8 cellular contexts compared by ENCODE assay signal in genomic region chr6:107957165-107957908, GRCh38. TPM values are rescaled to one million over a fixed set of nuclear protein-coding genes. Genes with fewer than 3 reads are reported as not detected.
DNase-seq lines count a peak whose midpoint lies in the region; ATAC-seq, FAIRE-seq and TF ChIP-seq lines count a peak whose summit lies in the region.

No MANE protein-coding gene starts in this region.

- no peak overlapping the region for H3K4ac ChIP-seq in H1 (replicated peaks; ENCODE audit: insufficient read length, low read depth, low read length)

- H3K36me3 Mint-ChIP-seq in activated CD8-positive, alpha-beta T cell treated with anti-CD3 and anti-CD28 coated beads for 36 hours (ENCODE audit: low read depth): peaks cover 27% of the 10 kb centered on the region
- H3K36me3 Mint-ChIP-seq in mesothelial cell of epicardium: peaks cover 5% of the 10 kb centered on the region

- no peak overlapping the region for H2BK15ac ChIP-seq in H1 (ENCODE audit: low read length)

- WGBS in H1 (ENCODE audit: extremely low coverage in 1 of 2, insufficient coverage in 1 of 2, insufficient read length in 1 of 2, insufficient replicate concordance in 2 of 2, low coverage in 1 of 2, low lambda C conversion rate in 2 of 2, missing lambda C conversion rate in 1 of 2), 2 experiments: 1% methylated on average over 42 of the region's 47 CpGs; no CpG with 5 or more reads in 1 of the 2 experiments

- no peaks in the 10 kb centered on the region for H3K27me3 Mint-ChIP-seq in activated CD8-positive, alpha-beta T cell treated with anti-CD3 and anti-CD28 coated beads for 36 hours
- no peaks in the 10 kb centered on the region for H3K27me3 Mint-ChIP-seq in mesothelial cell of epicardium (ENCODE audit: low read depth)

- intact Hi-C loops in activated CD8-positive, alpha-beta T cell treated with anti-CD3 and anti-CD28 coated beads for 36 hours (cut with micrococcal nuclease): no loop called here

- H3K9me3 Mint-ChIP-seq in activated CD8-positive, alpha-beta T cell treated with anti-CD3 and anti-CD28 coated beads for 36 hours: no peaks in the 10 kb centered on the region
- H3K9me3 Mint-ChIP-seq in mesothelial cell of epicardium: no peaks in the 10 kb centered on the region

- H3K4me1 ChIP-seq in H1 (replicated peaks in 1 of 4; ENCODE audit: control insufficient read depth in 3 of 4, insufficient read depth in 4 of 4, low read length in 3 of 4): peaks cover 0 to 5% (median 0%) of the 10 kb centered on the region in 4 experiments; a peak in 1 of 7 replicates

- H2AFZ ChIP-seq in H1 (ENCODE audit: low read length): peak overlapping the region; percentile 29; the same call in 1 of the 2 replicates

- no peak for FAIRE-seq in H1 (lab: Jason Lieb, UNC)

- peaks cover 7% of the 10 kb centered on the region for H3K23me2 ChIP-seq in H1 (ENCODE audit: low read depth, low read length)

- TF ChIP-seq EP300 in H1 (IDR thresholded peaks at IDR 0.05; ENCODE audit: borderline replicate concordance in 1 of 2, low read depth in 2 of 2, low read length in 2 of 2): no peak

- H2AK5ac ChIP-seq in H1 (ENCODE audit: low read depth, low read length): no peak overlapping the region

- H3K4me3 ChIP-seq in H1 (ENCODE audit: extremely low read depth in 1 of 4, insufficient read depth in 2 of 4, low read depth in 3 of 4, low read length in 4 of 4): peak overlapping the region; percentile 85 to 92 (median 88)

- ATAC-seq in HG02798 (IDR thresholded peaks at IDR 0.05; ENCODE audit: poor library complexity, unreplicated experiment): peak; percentile 36
- ATAC-seq in activated CD8-positive, alpha-beta T cell treated with anti-CD3 and anti-CD28 coated beads for 36 hours: peak; percentile 41

- peak overlapping the region; percentile 97 for H3K4me3 Mint-ChIP-seq in activated CD8-positive, alpha-beta T cell treated with anti-CD3 and anti-CD28 coated beads for 36 hours
- peak overlapping the region; percentile 97 for H3K4me3 Mint-ChIP-seq in mesothelial cell of epicardium

- H4K91ac ChIP-seq in H1 (replicated peaks; ENCODE audit: insufficient read length, low read length): peak overlapping the region; percentile 15

- CTCF ChIA-PET in activated CD8-positive, alpha-beta T cell treated with anti-CD3 and anti-CD28 coated beads for 36 hours (lab: Charles Lee): interaction anchor here (1.0 to 1.4 kb wide), 4 partner anchors 11 to 1116 kb away, joined by 3 to 4 read pairs (median 3); no protein-coding TSS in a partner anchor
- CTCF ChIA-PET in H1 (lab: Charles Lee; ENCODE audit: partially characterized antibody): interaction anchor here (0.6 to 1.0 kb wide), 3 partner anchors 9 to 34 kb away, joined by 3 read pairs; no protein-coding TSS in a partner anchor

- H3K4me2 ChIP-seq in H1 (ENCODE audit: insufficient read depth in 1 of 2, low read depth in 2 of 2, low read length in 2 of 2): peak overlapping the region; percentile 70 to 71

- H3K18ac ChIP-seq in H1 (ENCODE audit: extremely low read depth, low read length): peak overlapping the region; percentile 66

- peak in 1 of 2 experiments; percentile 14; a peak in 2 of 3 replicates for TF ChIP-seq POLR2A in H1 (IDR thresholded peaks at IDR 0.05; ENCODE audit: control extremely low read depth in 1 of 2, low read depth in 2 of 2, low read length in 2 of 2)

- H3K79me1 ChIP-seq in H1 (ENCODE audit: low read depth, low read length): no peaks in the 10 kb centered on the region

- peak overlapping the region; percentile 97 for H3K27ac Mint-ChIP-seq in activated CD8-positive, alpha-beta T cell treated with anti-CD3 and anti-CD28 coated beads for 36 hours
- H3K27ac Mint-ChIP-seq in mesothelial cell of epicardium: peak overlapping the region; percentile 99

- POLR2A ChIA-PET in activated CD8-positive, alpha-beta T cell treated with anti-CD3 and anti-CD28 coated beads for 36 hours (lab: Charles Lee): interaction anchor here (0.9 to 1.9 kb wide), 5 partner anchors 14 to 498 kb away, joined by 3 to 5 read pairs (median 3); no protein-coding TSS in a partner anchor
- POLR2A ChIA-PET in H1 (lab: Charles Lee; ENCODE audit: partially characterized antibody): interaction anchor here (0.6 to 3.7 kb wide), 10 partner anchors 8 to 62 kb away, joined by 3 to 13 read pairs (median 4); no protein-coding TSS in a partner anchor

- no peak overlapping the region for H2BK120ac ChIP-seq in H1 (replicated peaks; ENCODE audit: low read depth, low read length)

- peaks cover 22% of the 10 kb centered on the region for H3K4me1 Mint-ChIP-seq in activated CD8-positive, alpha-beta T cell treated with anti-CD3 and anti-CD28 coated beads for 36 hours (ENCODE audit: low read depth)
- peaks cover 35% of the 10 kb centered on the region for H3K4me1 Mint-ChIP-seq in mesothelial cell of epicardium

- peak overlapping the region; percentile 80; the same call in 1 of the 2 replicates for H2BK12ac ChIP-seq in H1 (ENCODE audit: low read depth, low read length)

- H3K14ac ChIP-seq in H1 (ENCODE audit: insufficient read length): no peak overlapping the region

- H3K27me3 ChIP-seq in H1 (replicated peaks in 1 of 4; ENCODE audit: control insufficient read depth in 3 of 4, extremely low read depth in 1 of 4, insufficient read depth in 3 of 4, low read length in 3 of 4): no peaks in the 10 kb centered on the region

- peaks cover 0 to 3% (median 0%) of the 10 kb centered on the region in 4 experiments; a peak in 1 of 8 replicates for H3K36me3 ChIP-seq in H1 (ENCODE audit: control insufficient read depth in 2 of 4, insufficient read depth in 4 of 4, low read length in 3 of 4)

- no peak overlapping the region for H2BK20ac ChIP-seq in H1 (ENCODE audit: low read length)

- TF ChIP-seq RAD21 in H1 (IDR thresholded peaks at IDR 0.05 in 1 of 2, conservative IDR thresholded peaks at IDR 0.05 in 1 of 2; ENCODE audit: low read depth in 2 of 2, low read length in 2 of 2): no peak

- peaks cover 10 to 48% of the 10 kb centered on the region in 2 experiments for H3K79me2 ChIP-seq in H1 (ENCODE audit: control insufficient read depth in 1 of 2, insufficient read depth in 2 of 2, low read length in 2 of 2)

- H4K5ac ChIP-seq in H1 (ENCODE audit: insufficient read length, low read depth, low read length): peak overlapping the region; percentile 69

- H3K23ac ChIP-seq in H1 (ENCODE audit: insufficient read length): no peak overlapping the region

- H3K27ac ChIP-seq in H1 (ENCODE audit: low read depth, low read length): peak overlapping the region; percentile 75

- H3K56ac ChIP-seq in H1 (replicated peaks; ENCODE audit: insufficient read length, low read depth, low read length): peak overlapping the region; percentile 96

- H3K9ac ChIP-seq in H1 (replicated peaks in 1 of 4; ENCODE audit: extremely low read depth in 1 of 4, low read depth in 3 of 4, low read length in 3 of 4): peak overlapping the region; percentile 86 to 90 (median 86)

- peak overlapping the region; percentile 92 for H4K8ac ChIP-seq in H1 (ENCODE audit: extremely low read depth, insufficient read depth, low read length)

- DNase-seq in NCI-H2107 treated with DMSO at 0.1 percent for 48 hours (lab: John Stamatoyannopoulos, UW; ENCODE audit: unreplicated experiment): peak; percentile 35
- DNase-seq in NCI-H2107 (lab: John Stamatoyannopoulos, UW): no peak
- peak; percentile 78 for DNase-seq in NCI-H69 (lab: John Stamatoyannopoulos, UW)
- peak; percentile 83 for DNase-seq in activated CD8-positive, alpha-beta T cell treated with anti-CD3 and anti-CD28 coated beads for 36 hours
- peak in 1 of 2 experiments; percentile 77 for DNase-seq in H1 (ENCODE audit: low read depth in 1 of 2, low spot score in 2 of 2)
- DNase-seq in mesothelial cell of epicardium (ENCODE audit: low spot score in 2 of 2, unreplicated experiment in 2 of 2): peak; percentile 32 to 48
- DNase-seq in stimulated activated CD8-positive, alpha-beta memory T cell treated with anti-CD3 and anti-CD28 coated beads, Interleukin-15, amount 100 ng/mL, for 48 hours (ENCODE audit: low read depth in 2 of 2): peak; percentile 28 to 40

- H2BK5ac ChIP-seq in H1 (ENCODE audit: low read depth, low read length): peak overlapping the region; percentile 66; the same call in 1 of the 2 replicates

- H3K9me3 ChIP-seq in H1 (ENCODE audit: insufficient read depth in 2 of 2, low read depth in 1 of 2, low read length in 1 of 2): no peaks in the 10 kb centered on the region

- TF ChIP-seq CTCF in activated CD8-positive, alpha-beta T cell treated with anti-CD3 and anti-CD28 coated beads for 36 hours (IDR thresholded peaks at IDR 0.05): no peak
- TF ChIP-seq CTCF in H1 (IDR thresholded peaks at IDR 0.05; ENCODE audit: control extremely low read depth in 1 of 3, insufficient read depth in 1 of 3, low read depth in 1 of 3, low read length in 3 of 3) (no peak), mesothelial cell of epicardium (IDR thresholded peaks at IDR 0.05; ENCODE audit: unreplicated experiment) (no peak)

- H4K20me1 ChIP-seq in H1 (replicated peaks in 1 of 2; ENCODE audit: control insufficient read depth in 1 of 2, insufficient read depth in 2 of 2, low read length in 2 of 2): no peaks in the 10 kb centered on the region

TF ChIP-seq in H1, 55 proteins besides CTCF, POLR2A, EP300 and RAD21 (continues in another document):
- no peak for TF ChIP-seq SP2 (IDR thresholded peaks at IDR 0.05; ENCODE audit: low read length)
- no peak for TF ChIP-seq KDM5A (IDR thresholded peaks at IDR 0.05; ENCODE audit: low read length)
- no peak for TF ChIP-seq POU5F1 (IDR thresholded peaks at IDR 0.05; ENCODE audit: low read depth, low read length)
- TF ChIP-seq ASH2L (IDR thresholded peaks at IDR 0.05; ENCODE audit: low read length): peak; percentile 59
- no peak for TF ChIP-seq MAFK (IDR thresholded peaks at IDR 0.05; ENCODE audit: low read depth, low read length)
- TF ChIP-seq CEBPB (IDR thresholded peaks at IDR 0.05; ENCODE audit: low read depth, low read length): no peak
- no peak for TF ChIP-seq FOSL1 (IDR thresholded peaks at IDR 0.05; ENCODE audit: insufficient read depth, low read depth, low read length)

RNA-seq across cellular contexts. Expression of gene SEC63, which starts 0.7 kb away (rescaled TPM):
- total RNA-seq in activated CD8-positive, alpha-beta T cell treated with anti-CD3 and anti-CD28 coated beads for 36 hours: 10 to 100 TPM; 89.9 to 90.7 TPM
- 106 and 121 TPM in 2 replicates for total RNA-seq in H1 (2021; fragmentation: NEBNext Ultra II Directional; extraction: Animal tissue kit (Norgen Biotek cat#: 25700))
- 8.5 and 17.3 TPM in 2 replicates for polyA plus RNA-seq in H1 (2011; rRNA removed)
- 17.8 TPM for polyA plus RNA-seq in H1 (2011; cell fraction: cytosol; rRNA removed)
- polyA plus RNA-seq in H1 (2011; cell fraction: nucleus; rRNA removed): 7.2 TPM
- 28.2 to 101 TPM (median 32.7 TPM) in 4 replicates for polyA plus RNA-seq in H1 (2012, experiment 1 of 2)
- 3.3 TPM for polyA plus RNA-seq in H1 (2012, experiment 2 of 2)
- polyA plus RNA-seq in H1 (2013, experiment 1 of 2): 69.2 TPM
- 85.0 TPM for polyA plus RNA-seq in H1 (2013, experiment 2 of 2)
- 12.0 and 17.1 TPM in 2 replicates for polyA minus RNA-seq in H1 (2011; rRNA and poly(A)+ RNA removed)
- polyA minus RNA-seq in H1 (2011; cell fraction: cytosol; rRNA and poly(A)+ RNA removed): 20.1 TPM
- polyA minus RNA-seq in H1 (2011; cell fraction: nucleus; rRNA and poly(A)+ RNA removed): 44.5 TPM
- total RNA-seq in mesothelial cell of epicardium: 154 to 158 TPM (median 154 TPM) in 3 replicates
